ENCODE assay signal across 17 cellular contexts in genomic region chr1:24793762-24794161, GRCh38. TPM values are rescaled to one million over a fixed set of nuclear protein-coding genes. Genes with fewer than 3 reads are reported as not detected.
DNase-seq lines count a peak whose midpoint lies in the region; ATAC-seq and TF ChIP-seq lines count a peak whose summit lies in the region.
"Had no signal": no experiment of that assay in that cellular context is flagged by ENCODE, and none has a peak within 500 bp of the region (broad histone marks: within the 10 kb centered on the region; RNA-seq: fewer than 3 reads in every experiment).

No MANE protein-coding gene starts in this region.

- no peaks in the 10 kb centered on the region for H3K9me3 Mint-ChIP-seq in activated B cell treated with CpG ODN at 0.5 μM for 24 hours
- H3K9me3 Mint-ChIP-seq: stimulated activated naive CD8-positive, alpha-beta T cell treated with anti-CD3 and anti-CD28 coated beads, Interleukin-15, Interleukin-2, amounts not matched to agents 100 ng/mL and 50 ng/mL, for 24 hours had no signal

- DNase-seq in EH (ENCODE audit: low read depth) (peak; percentile 96), activated B cell treated with CpG ODN at 0.5 μM for 24 hours (no peak), heart left ventricle (no peak), skeletal muscle cell (ENCODE audit: low read depth) (peak; percentile 54), testis (no peak), GF-D8 (lab: John Stamatoyannopoulos, UW) (no peak)
- DNase-seq: activated CD8-positive, alpha-beta memory T cell treated with anti-CD3 and anti-CD28 coated beads, Interleukin-2, amount 50 U/mL, for 4 hours; DMS 273 treated with DMSO at 0.1 percent for 48 hours; effector CD4-positive, alpha-beta T cell; GOT3; NCI-H2107; small intestine; T-helper 1 cell had no signal

- CTCF ChIA-PET in activated B cell treated with CpG ODN at 0.5 μM for 24 hours (lab: Charles Lee): interaction anchor here (1.1 kb wide), 1 partner anchor 106 kb away, joined by 3 read pairs; no protein-coding TSS in a partner anchor

- intact Hi-C loops in activated B cell treated with CpG ODN at 0.5 μM for 24 hours (cut with micrococcal nuclease) (loop anchor here (5.0 kb wide), 1 partner anchor 34 kb away; no protein-coding TSS in a partner anchor), heart left ventricle (cut with DNase I) (loop anchor here in 2 of 10 donors (5.0 kb wide), 2 partner anchors 34 to 46 kb away; partner anchors contain the start of gene CLIC4 (in 2 of the 2)), testis (cut with DNase I; ENCODE audit: low total_unique reads) (no loop called here)

- H3K4me3 ChIP-seq in heart left ventricle (no peak overlapping the region), skeletal muscle cell (ENCODE audit: low read depth, low read length) (no peak overlapping the region), testis (no peak overlapping the region)

- H3K27ac ChIP-seq in heart left ventricle (peak overlapping the region; percentile 9 to 85 (median 75)), testis (peak overlapping the region in 1 of 2 donors; percentile 70)
- H3K27ac ChIP-seq: HL-60 had no signal

- 6 to 13% (median 10%) methylated on average over 2 of the region's 2 CpGs for WGBS in heart left ventricle, 4 donors
- 33% methylated on average over 2 of the region's 2 CpGs for WGBS in testis, 2 donors

- no peak overlapping the region for H3K4me3 Mint-ChIP-seq in activated B cell treated with CpG ODN at 0.5 μM for 24 hours
- H3K4me3 Mint-ChIP-seq: stimulated activated naive CD8-positive, alpha-beta T cell treated with anti-CD3 and anti-CD28 coated beads, Interleukin-15, Interleukin-2, amounts not matched to agents 100 ng/mL and 50 ng/mL, for 24 hours had no signal

- ATAC-seq in activated B cell treated with CpG ODN at 0.5 μM for 24 hours (ENCODE audit: low read depth) (no peak), heart left ventricle (peak; percentile 85 to 88 (median 88)), HG02588 (IDR thresholded peaks at IDR 0.05; ENCODE audit: unreplicated experiment) (no peak), HG03135 (IDR thresholded peaks at IDR 0.05; ENCODE audit: unreplicated experiment) (no peak)

- peaks cover 15% of the 10 kb centered on the region for H3K36me3 Mint-ChIP-seq in activated B cell treated with CpG ODN at 0.5 μM for 24 hours (ENCODE audit: low read depth)

- POLR2A ChIA-PET in activated B cell treated with CpG ODN at 0.5 μM for 24 hours (lab: Charles Lee): no interaction called here

- H3K27ac Mint-ChIP-seq in activated B cell treated with CpG ODN at 0.5 μM for 24 hours: peak overlapping the region; percentile 25
- H3K27ac Mint-ChIP-seq: stimulated activated naive CD8-positive, alpha-beta T cell treated with anti-CD3 and anti-CD28 coated beads, Interleukin-15, Interleukin-2, amounts not matched to agents 100 ng/mL and 50 ng/mL, for 24 hours had no signal

- H3K27me3 ChIP-seq in heart left ventricle: no peaks in the 10 kb centered on the region
- no peaks in the 10 kb centered on the region for H3K27me3 ChIP-seq in testis

- H3K27me3 Mint-ChIP-seq in activated B cell treated with CpG ODN at 0.5 μM for 24 hours: no peaks in the 10 kb centered on the region
- H3K27me3 Mint-ChIP-seq: stimulated activated naive CD8-positive, alpha-beta T cell treated with anti-CD3 and anti-CD28 coated beads, Interleukin-15, Interleukin-2, amounts not matched to agents 100 ng/mL and 50 ng/mL, for 24 hours had no signal

- H3K36me3 ChIP-seq in heart left ventricle (peaks cover 0 to 13% (median 10%) of the 10 kb centered on the region in 9 donors), testis (ENCODE audit: low read depth, missing control alignments) (no peaks in the 10 kb centered on the region)

- no peak for TF ChIP-seq CTCF in activated B cell treated with CpG ODN at 0.5 μM for 24 hours (IDR thresholded peaks at IDR 0.05)
- no peak for TF ChIP-seq CTCF in heart left ventricle (IDR thresholded peaks at IDR 0.05)
- no peak for TF ChIP-seq CTCF in testis (IDR thresholded peaks at IDR 0.05)

- H3K4me1 ChIP-seq in heart left ventricle: peaks cover 0 to 45% (median 31%) of the 10 kb centered on the region in 12 donors
- H3K4me1 ChIP-seq in testis: no peaks in the 10 kb centered on the region

- peaks cover 38% of the 10 kb centered on the region for H3K4me1 Mint-ChIP-seq in activated B cell treated with CpG ODN at 0.5 μM for 24 hours

- TF ChIP-seq POLR2A in heart left ventricle (IDR thresholded peaks at IDR 0.05) (no peak), testis (IDR thresholded peaks at IDR 0.05) (no peak)

- H3K9me3 ChIP-seq in heart left ventricle (no peaks in the 10 kb centered on the region), testis (no peaks in the 10 kb centered on the region)

RNA-seq across cellular contexts. Expression of gene CLIC4, which starts 48.5 kb away (rescaled TPM):
- 98.2 and 99.8 TPM in 2 replicates for total RNA-seq in activated B cell treated with CpG ODN at 0.5 μM for 24 hours
- total RNA-seq in heart left ventricle: 100 to 1,000 TPM; 280 to 917 (median 387) TPM
- 100 to 1,000 TPM; 111 to 726 TPM for polyA plus RNA-seq in heart left ventricle
- total RNA-seq in testis: 10 to 100 TPM; 47.2 to 48.8 TPM
- polyA plus RNA-seq in testis (ENCODE audit: insufficient read depth, low read depth, low replicate concordance): 72.4 TPM

Comparison
In these comparisons a context has a peak if more than half of its experiments do, and no peak if none do; other contexts are left out.
1. DNase-seq: peak in EH (single experiment) and skeletal muscle cell (single experiment); none in activated B cell treated with CpG ODN at 0.5 μM for 24 hours (single experiment), heart left ventricle (0 of 5), testis (single experiment) and GF-D8 (single experiment).
2. ATAC-seq: peak in heart left ventricle (4 of 4); none in activated B cell treated with CpG ODN at 0.5 μM for 24 hours (single experiment), HG02588 (single experiment) and HG03135 (single experiment).